In the genomic region with DNA sequence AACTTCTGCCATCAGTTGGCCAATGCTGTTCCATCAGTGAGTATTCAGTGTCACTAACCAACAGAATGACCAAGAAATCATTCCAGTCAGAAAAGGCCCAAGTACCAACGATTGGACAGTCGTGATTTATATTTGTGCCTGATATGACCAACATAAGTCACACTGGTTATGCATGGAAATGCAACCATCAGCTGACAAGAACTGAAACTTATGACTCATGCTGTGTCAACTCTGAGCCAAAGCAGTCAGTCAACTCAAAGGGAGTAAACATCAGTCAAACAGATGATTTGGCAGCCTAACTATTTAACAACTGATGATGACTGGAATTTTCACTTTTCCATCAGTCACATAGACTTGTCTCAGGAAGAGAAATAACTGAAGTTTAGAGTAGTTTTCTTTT, we compare ENCODE assay signal across 1 cellular context.
TF ChIP-seq lines count a peak whose summit lies in the region.

No MANE protein-coding gene starts in this region.

TF ChIP-seq in HepG2, 621 proteins besides CTCF, POLR2A, EP300 and RAD21 (continued from another document and continues in another):
- TF ChIP-seq LRRFIP1 (CRISPR knock-in tag; conservative IDR thresholded peaks at IDR 0.05) (no peak), MAFF (IDR thresholded peaks at IDR 0.05; ENCODE audit: low read depth, low read length) (peak; percentile 23; the same call in 1 of the 2 replicates), FOSL1 (CRISPR knock-in tag; IDR thresholded peaks at IDR 0.05; ENCODE audit: borderline replicate concordance) (peak; percentile 73), ZNF747 (CRISPR knock-in tag; IDR thresholded peaks at IDR 0.05; ENCODE audit: borderline replicate concordance) (no peak), ZNF550 (CRISPR knock-in tag; IDR thresholded peaks at IDR 0.05; ENCODE audit: borderline replicate concordance) (no peak), ZNF431 (CRISPR knock-in tag; IDR thresholded peaks at IDR 0.05; ENCODE audit: borderline replicate concordance, low read depth) (no peak), JUND (CRISPR knock-in tag; IDR thresholded peaks at IDR 0.05) (peak; percentile 90), CHD4 (IDR thresholded peaks at IDR 0.05; ENCODE audit: borderline replicate concordance, low read length) (no peak), SOX5 (CRISPR knock-in tag; IDR thresholded peaks at IDR 0.05; ENCODE audit: borderline replicate concordance) (0 out of 2 replicates have a peak, but pooled peaks have one; percentile 23), ZSCAN31 (CRISPR knock-in tag; IDR thresholded peaks at IDR 0.05; ENCODE audit: low read depth) (no peak), JUN (CRISPR knock-in tag; IDR thresholded peaks at IDR 0.05) (peak; percentile 54; the same call in 1 of the 2 replicates), FOSL2 (CRISPR knock-in tag; IDR thresholded peaks at IDR 0.05) (peak; percentile 98), HMGA1 (CRISPR knock-in tag; conservative IDR thresholded peaks at IDR 0.05) (no peak), CEBPZ (IDR thresholded peaks at IDR 0.05; ENCODE audit: low read length) (no peak), ZNF282 (IDR thresholded peaks at IDR 0.05; ENCODE audit: partially characterized antibody) (no peak), XBP1 (CRISPR knock-in tag; IDR thresholded peaks at IDR 0.05) (no peak), FOXP1 (IDR thresholded peaks at IDR 0.05) (peak; percentile 22; the same call in 1 of the 2 replicates), FOXP1 (CRISPR knock-in tag; IDR thresholded peaks at IDR 0.05) (peak; percentile 68), ZNF430 (CRISPR knock-in tag; IDR thresholded peaks at IDR 0.05) (no peak), MXI1 (IDR thresholded peaks at IDR 0.05; ENCODE audit: borderline replicate concordance, low read depth, low read length) (no peak), NKX3-1 (CRISPR knock-in tag; IDR thresholded peaks at IDR 0.05) (no peak), ZNF644 (CRISPR knock-in tag; IDR thresholded peaks at IDR 0.05; ENCODE audit: low read depth) (0 out of 2 replicates have a peak, but pooled peaks have one; percentile 18), MTA1 (CRISPR knock-in tag; IDR thresholded peaks at IDR 0.05; ENCODE audit: borderline replicate concordance) (no peak), FUBP1 (CRISPR knock-in tag; IDR thresholded peaks at IDR 0.05; ENCODE audit: borderline replicate concordance) (no peak), ZHX1 (CRISPR knock-in tag; IDR thresholded peaks at IDR 0.05; ENCODE audit: low read depth) (no peak), ZNF382 (CRISPR knock-in tag; IDR thresholded peaks at IDR 0.05; ENCODE audit: borderline replicate concordance) (no peak), NCOA5 (CRISPR knock-in tag; IDR thresholded peaks at IDR 0.05) (no peak), HOXA9 (CRISPR knock-in tag; IDR thresholded peaks at IDR 0.05; ENCODE audit: borderline replicate concordance) (no peak), ZNF3 (CRISPR knock-in tag; IDR thresholded peaks at IDR 0.05) (peak; percentile 81), ISL2 (CRISPR knock-in tag; IDR thresholded peaks at IDR 0.05) (no peak), MYC (CRISPR knock-in tag; IDR thresholded peaks at IDR 0.05; ENCODE audit: borderline replicate concordance) (no peak)
- TF ChIP-seq, protein P1, sequence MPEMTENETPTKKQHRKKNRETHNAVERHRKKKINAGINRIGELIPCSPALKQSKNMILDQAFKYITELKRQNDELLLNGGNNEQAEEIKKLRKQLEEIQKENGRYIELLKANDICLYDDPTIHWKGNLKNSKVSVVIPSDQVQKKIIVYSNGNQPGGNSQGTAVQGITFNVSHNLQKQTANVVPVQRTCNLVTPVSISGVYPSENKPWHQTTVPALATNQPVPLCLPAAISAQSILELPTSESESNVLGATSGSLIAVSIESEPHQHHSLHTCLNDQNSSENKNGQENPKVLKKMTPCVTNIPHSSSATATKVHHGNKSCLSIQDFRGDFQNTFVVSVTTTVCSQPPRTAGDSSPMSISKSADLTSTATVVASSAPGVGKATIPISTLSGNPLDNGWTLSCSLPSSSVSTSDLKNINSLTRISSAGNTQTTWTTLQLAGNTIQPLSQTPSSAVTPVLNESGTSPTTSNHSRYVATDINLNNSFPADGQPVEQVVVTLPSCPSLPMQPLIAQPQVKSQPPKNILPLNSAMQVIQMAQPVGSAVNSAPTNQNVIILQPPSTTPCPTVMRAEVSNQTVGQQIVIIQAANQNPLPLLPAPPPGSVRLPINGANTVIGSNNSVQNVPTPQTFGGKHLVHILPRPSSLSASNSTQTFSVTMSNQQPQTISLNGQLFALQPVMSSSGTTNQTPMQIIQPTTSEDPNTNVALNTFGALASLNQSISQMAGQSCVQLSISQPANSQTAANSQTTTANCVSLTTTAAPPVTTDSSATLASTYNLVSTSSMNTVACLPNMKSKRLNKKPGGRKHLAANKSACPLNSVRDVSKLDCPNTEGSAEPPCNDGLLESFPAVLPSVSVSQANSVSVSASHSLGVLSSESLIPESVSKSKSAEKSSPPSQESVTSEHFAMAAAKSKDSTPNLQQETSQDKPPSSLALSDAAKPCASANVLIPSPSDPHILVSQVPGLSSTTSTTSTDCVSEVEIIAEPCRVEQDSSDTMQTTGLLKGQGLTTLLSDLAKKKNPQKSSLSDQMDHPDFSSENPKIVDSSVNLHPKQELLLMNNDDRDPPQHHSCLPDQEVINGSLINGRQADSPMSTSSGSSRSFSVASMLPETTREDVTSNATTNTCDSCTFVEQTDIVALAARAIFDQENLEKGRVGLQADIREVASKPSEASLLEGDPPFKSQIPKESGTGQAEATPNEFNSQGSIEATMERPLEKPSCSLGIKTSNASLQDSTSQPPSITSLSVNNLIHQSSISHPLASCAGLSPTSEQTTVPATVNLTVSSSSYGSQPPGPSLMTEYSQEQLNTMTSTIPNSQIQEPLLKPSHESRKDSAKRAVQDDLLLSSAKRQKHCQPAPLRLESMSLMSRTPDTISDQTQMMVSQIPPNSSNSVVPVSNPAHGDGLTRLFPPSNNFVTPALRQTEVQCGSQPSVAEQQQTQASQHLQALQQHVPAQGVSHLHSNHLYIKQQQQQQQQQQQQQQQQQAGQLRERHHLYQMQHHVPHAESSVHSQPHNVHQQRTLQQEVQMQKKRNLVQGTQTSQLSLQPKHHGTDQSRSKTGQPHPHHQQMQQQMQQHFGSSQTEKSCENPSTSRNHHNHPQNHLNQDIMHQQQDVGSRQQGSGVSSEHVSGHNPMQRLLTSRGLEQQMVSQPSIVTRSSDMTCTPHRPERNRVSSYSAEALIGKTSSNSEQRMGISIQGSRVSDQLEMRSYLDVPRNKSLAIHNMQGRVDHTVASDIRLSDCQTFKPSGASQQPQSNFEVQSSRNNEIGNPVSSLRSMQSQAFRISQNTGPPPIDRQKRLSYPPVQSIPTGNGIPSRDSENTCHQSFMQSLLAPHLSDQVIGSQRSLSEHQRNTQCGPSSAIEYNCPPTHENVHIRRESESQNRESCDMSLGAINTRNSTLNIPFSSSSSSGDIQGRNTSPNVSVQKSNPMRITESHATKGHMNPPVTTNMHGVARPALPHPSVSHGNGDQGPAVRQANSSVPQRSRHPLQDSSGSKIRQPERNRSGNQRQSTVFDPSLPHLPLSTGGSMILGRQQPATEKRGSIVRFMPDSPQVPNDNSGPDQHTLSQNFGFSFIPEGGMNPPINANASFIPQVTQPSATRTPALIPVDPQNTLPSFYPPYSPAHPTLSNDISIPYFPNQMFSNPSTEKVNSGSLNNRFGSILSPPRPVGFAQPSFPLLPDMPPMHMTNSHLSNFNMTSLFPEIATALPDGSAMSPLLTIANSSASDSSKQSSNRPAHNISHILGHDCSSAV (CRISPR knock-in tag; IDR thresholded peaks at IDR 0.05; ENCODE audit: borderline replicate concordance): no peak
- TF ChIP-seq, protein P2, sequence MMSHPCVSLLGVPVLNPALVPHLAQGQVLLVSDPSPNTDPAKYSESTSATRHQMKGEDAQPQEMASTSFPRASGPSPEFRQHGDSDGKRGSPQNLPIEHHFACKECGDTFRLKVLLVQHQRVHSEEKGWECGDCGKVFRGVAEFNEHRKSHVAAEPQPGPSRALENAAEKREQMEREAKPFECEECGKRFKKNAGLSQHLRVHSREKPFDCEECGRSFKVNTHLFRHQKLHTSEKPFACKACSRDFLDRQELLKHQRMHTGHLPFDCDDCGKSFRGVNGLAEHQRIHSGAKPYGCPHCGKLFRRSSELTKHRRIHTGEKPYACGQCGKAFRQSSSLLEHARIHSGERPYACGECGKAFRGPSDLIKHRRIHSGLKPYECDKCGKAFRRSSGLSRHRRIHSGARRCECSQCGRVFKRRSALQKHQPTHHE (CRISPR knock-in tag; IDR thresholded peaks at IDR 0.05; ENCODE audit: borderline replicate concordance): no peak
- TF ChIP-seq, protein P3, sequence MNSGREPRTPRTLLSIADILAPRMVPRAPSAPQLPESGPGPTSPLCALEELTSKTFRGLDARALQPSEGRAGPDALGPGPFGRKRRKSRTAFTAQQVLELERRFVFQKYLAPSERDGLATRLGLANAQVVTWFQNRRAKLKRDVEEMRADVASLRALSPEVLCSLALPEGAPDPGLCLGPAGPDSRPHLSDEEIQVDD (CRISPR knock-in tag; IDR thresholded peaks at IDR 0.05; ENCODE audit: borderline replicate concordance): no peak
- TF ChIP-seq, protein P4, sequence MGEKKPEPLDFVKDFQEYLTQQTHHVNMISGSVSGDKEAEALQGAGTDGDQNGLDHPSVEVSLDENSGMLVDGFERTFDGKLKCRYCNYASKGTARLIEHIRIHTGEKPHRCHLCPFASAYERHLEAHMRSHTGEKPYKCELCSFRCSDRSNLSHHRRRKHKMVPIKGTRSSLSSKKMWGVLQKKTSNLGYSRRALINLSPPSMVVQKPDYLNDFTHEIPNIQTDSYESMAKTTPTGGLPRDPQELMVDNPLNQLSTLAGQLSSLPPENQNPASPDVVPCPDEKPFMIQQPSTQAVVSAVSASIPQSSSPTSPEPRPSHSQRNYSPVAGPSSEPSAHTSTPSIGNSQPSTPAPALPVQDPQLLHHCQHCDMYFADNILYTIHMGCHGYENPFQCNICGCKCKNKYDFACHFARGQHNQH (CRISPR knock-in tag; IDR thresholded peaks at IDR 0.05): no peak
